ENCODE assay signal across 24 cellular contexts in the genomic region with DNA sequence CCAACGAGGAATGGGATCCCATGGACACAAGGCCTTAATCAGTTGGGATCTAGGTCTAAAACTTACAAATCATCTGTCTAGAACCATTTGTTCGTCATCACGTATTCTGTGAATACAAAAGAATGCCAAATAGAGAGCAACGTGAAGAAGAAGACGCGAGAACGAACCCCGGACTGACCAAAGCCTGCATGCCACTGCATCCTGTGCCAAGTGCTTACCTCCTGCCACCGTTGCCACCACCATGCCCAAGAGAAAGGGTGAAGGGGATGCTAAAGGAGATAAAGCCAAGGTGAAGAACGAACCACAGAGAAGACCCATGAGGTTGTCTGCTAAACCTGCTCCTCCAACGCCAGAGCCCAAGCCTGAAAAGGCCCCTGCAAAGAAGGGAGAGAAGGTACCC. TPM values are rescaled to one million over a fixed set of nuclear protein-coding genes. Genes with fewer than 3 reads are reported as not detected.
DNase-seq lines count a peak whose midpoint lies in the region; ATAC-seq, FAIRE-seq and TF ChIP-seq lines count a peak whose summit lies in the region.
"Had no signal": no experiment of that assay in that cellular context is flagged by ENCODE, and none has a peak within 500 bp of the region (broad histone marks: within the 10 kb centered on the region; RNA-seq: fewer than 3 reads in every experiment).

No MANE protein-coding gene starts in this region.

- H3K27ac ChIP-seq in CD8-positive, alpha-beta memory T cell (ENCODE audit: low read depth, low read length), result no peak overlapping the region
- peak overlapping the region; percentile 90 for H3K27ac ChIP-seq in OCI-LY1 (ENCODE audit: low read depth, low read length, poor library complexity, severe bottlenecking)
- H3K27ac ChIP-seq: adrenal gland, cardiac muscle cell, KMS-11, PC-9, upper lobe of right lung had no signal

- no peaks in the 10 kb centered on the region for H4K20me1 ChIP-seq in OCI-LY1 (ENCODE audit: insufficient read depth, low read length)

- no peak overlapping the region for H3K4me3 ChIP-seq in CD8-positive, alpha-beta memory T cell (ENCODE audit: low read length)
- H3K4me3 ChIP-seq in OCI-LY1 (ENCODE audit: low read depth, low read length, poor library complexity, severe bottlenecking), result peak overlapping the region; percentile 39
- H3K4me3 ChIP-seq: adrenal gland, cardiac muscle cell, left ventricle myocardium inferior, PC-9, upper lobe of right lung had no signal

- no peaks in the 10 kb centered on the region for H3K27me3 ChIP-seq in CD8-positive, alpha-beta memory T cell (ENCODE audit: insufficient read depth, low read length, poor library complexity, severe bottlenecking)
- H3K27me3 ChIP-seq in OCI-LY1 (ENCODE audit: insufficient read depth, low read length), result no peaks in the 10 kb centered on the region
- H3K27me3 ChIP-seq: adrenal gland, cardiac muscle cell, upper lobe of right lung had no signal

- intact Hi-C loops in activated naive CD4-positive, alpha-beta T cell treated with anti-CD3 and anti-CD28 coated beads for 36 hours (cut with micrococcal nuclease), result no loop called here

- peaks cover 47% of the 10 kb centered on the region for H3K79me2 ChIP-seq in OCI-LY1 (ENCODE audit: insufficient read depth, low read length)

- peaks cover 13% of the 10 kb centered on the region for H3K4me1 ChIP-seq in CD8-positive, alpha-beta memory T cell (ENCODE audit: insufficient read depth, low read length)
- peaks cover 75% of the 10 kb centered on the region for H3K4me1 ChIP-seq in OCI-LY1 (ENCODE audit: insufficient read depth, low read length, severe bottlenecking)

- peaks cover 7% of the 10 kb centered on the region; the same call in 1 of the 2 replicates for H3F3A ChIP-seq in OCI-LY1 (ENCODE audit: insufficient read depth, low read length)

- peak overlapping the region; percentile 62 for H3K9ac ChIP-seq in OCI-LY1 (ENCODE audit: low read length)
- H3K9ac ChIP-seq: KMS-11 had no signal

- POLR2A ChIA-PET in CD8-positive, alpha-beta memory T cell (lab: Charles Lee), result no interaction called here
- POLR2A ChIA-PET in naive thymus-derived CD8-positive, alpha-beta T cell (lab: Charles Lee), result interaction anchor here (0.7 kb wide), 1 partner anchor 31 kb away, joined by 3 read pairs; no protein-coding TSS in a partner anchor
- POLR2A ChIA-PET in activated CD4-positive, alpha-beta memory T cell treated with anti-CD3 and anti-CD28 coated beads, Interleukin-2, amount 10 ng/mL, durations not matched to agents 7 days and 5 days (lab: Charles Lee), result interaction anchor here (0.7 kb wide), 1 partner anchor 16 kb away, joined by 3 read pairs; no protein-coding TSS in a partner anchor
- POLR2A ChIA-PET in WTC11 (lab: Charles Lee), result no interaction called here

- no peaks in the 10 kb centered on the region for H3K36me3 ChIP-seq in CD8-positive, alpha-beta memory T cell (ENCODE audit: insufficient read depth, low read length)
- peaks cover 8% of the 10 kb centered on the region; the same call in 1 of the 2 replicates for H3K36me3 ChIP-seq in OCI-LY1 (ENCODE audit: insufficient read depth, low read length)
- H3K36me3 ChIP-seq: adrenal gland, cardiac muscle cell, left ventricle myocardium inferior had no signal

- FAIRE-seq in GM19239 (lab: Jason Lieb, UNC), result peak; percentile 58

- no peaks in the 10 kb centered on the region for H3K27me3 Mint-ChIP-seq in CD8-positive, alpha-beta memory T cell
- H3K27me3 Mint-ChIP-seq in naive thymus-derived CD8-positive, alpha-beta T cell, result no peaks in the 10 kb centered on the region
- H3K27me3 Mint-ChIP-seq in activated naive CD4-positive, alpha-beta T cell treated with anti-CD3 and anti-CD28 coated beads for 36 hours (ENCODE audit: low read depth), result no peaks in the 10 kb centered on the region
- no peaks in the 10 kb centered on the region for H3K27me3 Mint-ChIP-seq in activated CD4-positive, alpha-beta memory T cell treated with anti-CD3 and anti-CD28 coated beads, Interleukin-2, amount 10 ng/mL, durations not matched to agents 7 days and 5 days
- H3K27me3 Mint-ChIP-seq in WTC11 (ENCODE audit: low read depth), result no peaks in the 10 kb centered on the region

- H3K27ac Mint-ChIP-seq in CD8-positive, alpha-beta memory T cell, result peak overlapping the region in 5 of 8 donors; percentile 42 to 66 (median 46)
- peak overlapping the region in 7 of 10 donors; percentile 38 to 90 (median 75) for H3K27ac Mint-ChIP-seq in naive thymus-derived CD8-positive, alpha-beta T cell
- no peak overlapping the region for H3K27ac Mint-ChIP-seq in activated naive CD4-positive, alpha-beta T cell treated with anti-CD3 and anti-CD28 coated beads for 36 hours
- no peak overlapping the region for H3K27ac Mint-ChIP-seq in activated CD4-positive, alpha-beta memory T cell treated with anti-CD3 and anti-CD28 coated beads, Interleukin-2, amount 10 ng/mL, durations not matched to agents 7 days and 5 days
- H3K27ac Mint-ChIP-seq in WTC11, result no peak overlapping the region
- H3K27ac Mint-ChIP-seq: activated T-helper 1 cell treated with anti-CD3 and anti-CD28 coated beads, Interleukin-12 subunit alpha, Interleukin-12 subunit beta, Interleukin-2, Interleukin-4 antibody, amounts not matched to agents 30 ng/mL and 10 ng/mL and 1 ng/mL, durations not matched to agents 14 hours and 24 hours and 36 hours; T-helper 2 cell treated with Interferon-gamma antibody and Interleukin-4, amounts not matched to agents 5 μg/mL and 100 μg/mL, for 36 hours had no signal

- H3K9me3 ChIP-seq in CD8-positive, alpha-beta memory T cell (ENCODE audit: low read length), result no peaks in the 10 kb centered on the region
- H3K9me3 ChIP-seq in OCI-LY1 (ENCODE audit: low read length), result no peaks in the 10 kb centered on the region
- H3K9me3 ChIP-seq: adrenal gland, left ventricle myocardium inferior, upper lobe of right lung had no signal

- no peaks in the 10 kb centered on the region for H3K9me2 ChIP-seq in OCI-LY1 (ENCODE audit: low read depth, low read length)

- no peak overlapping the region for H2AFZ ChIP-seq in OCI-LY1 (ENCODE audit: low read length)
- H2AFZ ChIP-seq: PC-9 had no signal

- no peaks in the 10 kb centered on the region for H3K9me3 Mint-ChIP-seq in CD8-positive, alpha-beta memory T cell
- H3K9me3 Mint-ChIP-seq in naive thymus-derived CD8-positive, alpha-beta T cell, result no peaks in the 10 kb centered on the region
- no peaks in the 10 kb centered on the region for H3K9me3 Mint-ChIP-seq in activated naive CD4-positive, alpha-beta T cell treated with anti-CD3 and anti-CD28 coated beads for 36 hours
- no peaks in the 10 kb centered on the region for H3K9me3 Mint-ChIP-seq in activated CD4-positive, alpha-beta memory T cell treated with anti-CD3 and anti-CD28 coated beads, Interleukin-2, amount 10 ng/mL, durations not matched to agents 7 days and 5 days
- no peaks in the 10 kb centered on the region for H3K9me3 Mint-ChIP-seq in WTC11
- H3K9me3 Mint-ChIP-seq: activated T-helper 1 cell treated with anti-CD3 and anti-CD28 coated beads, Interleukin-12 subunit alpha, Interleukin-12 subunit beta, Interleukin-2, Interleukin-4 antibody, amounts not matched to agents 30 ng/mL and 10 ng/mL and 1 ng/mL, durations not matched to agents 14 hours and 24 hours and 36 hours; T-helper 2 cell treated with Interferon-gamma antibody and Interleukin-4, amounts not matched to agents 5 μg/mL and 100 μg/mL, for 36 hours had no signal

- CTCF ChIA-PET in CD8-positive, alpha-beta memory T cell (lab: Charles Lee), result interaction anchor here (1.8 kb wide), 1 partner anchor 9 kb away, joined by 4 read pairs; no protein-coding TSS in a partner anchor
- CTCF ChIA-PET in activated naive CD4-positive, alpha-beta T cell treated with anti-CD3 and anti-CD28 coated beads for 36 hours (lab: Charles Lee), result interaction anchor here (0.7 kb wide), 1 partner anchor 207 kb away, joined by 5 read pairs; no protein-coding TSS in a partner anchor
- CTCF ChIA-PET in activated CD4-positive, alpha-beta memory T cell treated with anti-CD3 and anti-CD28 coated beads, Interleukin-2, amount 10 ng/mL, durations not matched to agents 7 days and 5 days (lab: Charles Lee), result interaction anchor here (0.7 to 2.2 kb wide), 2 partner anchors 52 to 96 kb away, joined by 3 to 5 read pairs; no protein-coding TSS in a partner anchor
- CTCF ChIA-PET in WTC11 (lab: Charles Lee), result no interaction called here

- peak overlapping the region; percentile 66 for H3K4me2 ChIP-seq in OCI-LY1 (ENCODE audit: low read length)
- H3K4me2 ChIP-seq: KMS-11, PC-9 had no signal

- H3K4me3 Mint-ChIP-seq in CD8-positive, alpha-beta memory T cell, result peak overlapping the region in 3 of 7 donors; percentile 3 to 29 (median 28)
- H3K4me3 Mint-ChIP-seq in naive thymus-derived CD8-positive, alpha-beta T cell, result peak overlapping the region in 7 of 10 donors; percentile 6 to 66 (median 35)
- H3K4me3 Mint-ChIP-seq in activated naive CD4-positive, alpha-beta T cell treated with anti-CD3 and anti-CD28 coated beads for 36 hours, result no peak overlapping the region
- H3K4me3 Mint-ChIP-seq in activated CD4-positive, alpha-beta memory T cell treated with anti-CD3 and anti-CD28 coated beads, Interleukin-2, amount 10 ng/mL, durations not matched to agents 7 days and 5 days, result no peak overlapping the region
- H3K4me3 Mint-ChIP-seq in WTC11, result no peak overlapping the region
- H3K4me3 Mint-ChIP-seq: activated T-helper 1 cell treated with anti-CD3 and anti-CD28 coated beads, Interleukin-12 subunit alpha, Interleukin-12 subunit beta, Interleukin-2, Interleukin-4 antibody, amounts not matched to agents 30 ng/mL and 10 ng/mL and 1 ng/mL, durations not matched to agents 14 hours and 24 hours and 36 hours; T-helper 2 cell treated with Interferon-gamma antibody and Interleukin-4, amounts not matched to agents 5 μg/mL and 100 μg/mL, for 36 hours had no signal

- no peak for ATAC-seq in naive thymus-derived CD8-positive, alpha-beta T cell
- no peak for ATAC-seq in WTC11
- ATAC-seq: activated CD4-positive, CD25-positive, alpha-beta regulatory T cell treated with anti-CD3 and anti-CD28 coated beads, Interleukin-2, amount 50 U/mL, for 24 hours; right cardiac atrium; stimulated activated naive CD8-positive, alpha-beta T cell treated with anti-CD3 and anti-CD28 coated beads, Interleukin-15, Interleukin-2, amounts not matched to agents 100 U/mL and 50 U/mL, for 24 hours; upper lobe of right lung had no signal

- no peak for TF ChIP-seq CTCF in OCI-LY1 (IDR thresholded peaks at IDR 0.05; ENCODE audit: low read length)
- TF ChIP-seq CTCF in WTC11 (IDR thresholded peaks at IDR 0.05), result no peak

- no peak for DNase-seq in CD8-positive, alpha-beta memory T cell
- DNase-seq in GM19239 (ENCODE audit: insufficient read length, low spot score) (no peak), AG08395 (ENCODE audit: low spot score) (no peak), WTC11 (ENCODE audit: low spot score) (no peak)
- no peak for DNase-seq in naive thymus-derived CD8-positive, alpha-beta T cell
- DNase-seq in activated naive CD4-positive, alpha-beta T cell treated with anti-CD3 and anti-CD28 coated beads for 36 hours, result no peak
- DNase-seq in activated CD4-positive, alpha-beta memory T cell treated with anti-CD3 and anti-CD28 coated beads, Interleukin-2, amount 10 ng/mL, durations not matched to agents 7 days and 5 days, result no peak
- DNase-seq: adrenal gland; COR-L47; EL; erythroblast; left ventricle myocardium inferior; NCI-H1092; NCI-H2081 treated with DMSO at 0.1 percent for 48 hours; PC-9; right cardiac atrium; stimulated activated naive CD8-positive, alpha-beta T cell treated with anti-CD3 and anti-CD28 coated beads, Interleukin-15, Interleukin-2, amounts not matched to agents 100 U/mL and 50 U/mL, for 24 hours; upper lobe of right lung had no signal

- H3K36me3 Mint-ChIP-seq in CD8-positive, alpha-beta memory T cell, result peaks cover 0 to 14% (median 5%) of the 10 kb centered on the region in 3 donors
- H3K36me3 Mint-ChIP-seq in naive thymus-derived CD8-positive, alpha-beta T cell, result peaks cover 0 to 23% (median 2%) of the 10 kb centered on the region in 3 donors
- no peaks in the 10 kb centered on the region for H3K36me3 Mint-ChIP-seq in activated naive CD4-positive, alpha-beta T cell treated with anti-CD3 and anti-CD28 coated beads for 36 hours (ENCODE audit: low read depth)
- H3K36me3 Mint-ChIP-seq in activated CD4-positive, alpha-beta memory T cell treated with anti-CD3 and anti-CD28 coated beads, Interleukin-2, amount 10 ng/mL, durations not matched to agents 7 days and 5 days (ENCODE audit: low read depth), result peaks cover 9% of the 10 kb centered on the region
- no peaks in the 10 kb centered on the region for H3K36me3 Mint-ChIP-seq in WTC11

- H3K4me1 Mint-ChIP-seq in CD8-positive, alpha-beta memory T cell, result peaks cover 44 to 80% (median 56%) of the 10 kb centered on the region in 3 donors
- peaks cover 24 to 70% (median 55%) of the 10 kb centered on the region in 4 donors for H3K4me1 Mint-ChIP-seq in naive thymus-derived CD8-positive, alpha-beta T cell
- peaks cover 36% of the 10 kb centered on the region for H3K4me1 Mint-ChIP-seq in activated naive CD4-positive, alpha-beta T cell treated with anti-CD3 and anti-CD28 coated beads for 36 hours (ENCODE audit: low read depth)
- H3K4me1 Mint-ChIP-seq in activated CD4-positive, alpha-beta memory T cell treated with anti-CD3 and anti-CD28 coated beads, Interleukin-2, amount 10 ng/mL, durations not matched to agents 7 days and 5 days, result peaks cover 10% of the 10 kb centered on the region
- peaks cover 11% of the 10 kb centered on the region for H3K4me1 Mint-ChIP-seq in WTC11

RNA-seq across cellular contexts. Expression of a gene that starts 30.2 kb away (rescaled TPM):
- total RNA-seq in CD8-positive, alpha-beta memory T cell, result 10 to 100 TPM; 71.2 to 76.1 TPM
- polyA plus RNA-seq in CD8-positive, alpha-beta memory T cell, result 76.7 TPM
- 100 to 1,000 TPM; 141 to 156 TPM for total RNA-seq in naive thymus-derived CD8-positive, alpha-beta T cell
- polyA plus RNA-seq in naive thymus-derived CD8-positive, alpha-beta T cell, result 10 to 100 TPM; 45.9 to 57.8 (median 47.1) TPM
- total RNA-seq in activated naive CD4-positive, alpha-beta T cell treated with anti-CD3 and anti-CD28 coated beads for 36 hours, result 10 to 100 TPM; 46.1 to 46.7 TPM
- 10 to 100 TPM; 75.6 to 75.7 TPM for total RNA-seq in activated CD4-positive, alpha-beta memory T cell treated with anti-CD3 and anti-CD28 coated beads, Interleukin-2, amount 10 ng/mL, durations not matched to agents 7 days and 5 days
- total RNA-seq in WTC11 (2021), result 18.1 to 19.8 TPM (median 19.0 TPM) in 3 replicates

Comparison
In these comparisons a context has a peak if more than half of its experiments do, and no peak if none do; other contexts are left out.
1. H3K27ac Mint-ChIP-seq: peak in CD8-positive, alpha-beta memory T cell (5 of 8) and naive thymus-derived CD8-positive, alpha-beta T cell (7 of 10); none in activated naive CD4-positive, alpha-beta T cell treated with anti-CD3 and anti-CD28 coated beads for 36 hours (single experiment), activated CD4-positive, alpha-beta memory T cell treated with anti-CD3 and anti-CD28 coated beads, Interleukin-2, amount 10 ng/mL, durations not matched to agents 7 days and 5 days (single experiment) and WTC11 (single experiment).
2. H3K4me3 Mint-ChIP-seq: peak in naive thymus-derived CD8-positive, alpha-beta T cell (7 of 10); none in activated naive CD4-positive, alpha-beta T cell treated with anti-CD3 and anti-CD28 coated beads for 36 hours (single experiment), activated CD4-positive, alpha-beta memory T cell treated with anti-CD3 and anti-CD28 coated beads, Interleukin-2, amount 10 ng/mL, durations not matched to agents 7 days and 5 days (single experiment) and WTC11 (single experiment).
3. POLR2A ChIA-PET loops: an anchor here in naive thymus-derived CD8-positive, alpha-beta T cell (0.7 kb wide) and activated CD4-positive, alpha-beta memory T cell treated with anti-CD3 and anti-CD28 coated beads, Interleukin-2, amount 10 ng/mL, durations not matched to agents 7 days and 5 days (0.7 kb wide); none called in CD8-positive, alpha-beta memory T cell and WTC11.